ENCODE assay signal across 19 cellular contexts in genomic region chr1:1292851-1293250, GRCh38. TPM values are rescaled to one million over a fixed set of nuclear protein-coding genes. Genes with fewer than 3 reads are reported as not detected.
A peak's percentile ranks its signal among the peaks of the same experiment; 100 is the strongest.
DNase-seq lines count a peak whose midpoint lies in the region; ATAC-seq, FAIRE-seq and TF ChIP-seq lines count a peak whose summit lies in the region.
"Had no signal": no experiment of that assay in that cellular context is flagged by ENCODE, and none has a peak within 500 bp of the region (broad histone marks: within the 10 kb centered on the region; RNA-seq: fewer than 3 reads in every experiment).

No MANE protein-coding gene starts in this region.

- peak in 1 of 2 donors; percentile 4 for ATAC-seq in left cardiac atrium

- no peak overlapping the region for H2BK5ac ChIP-seq in H1 (ENCODE audit: low read depth, low read length)

- in situ Hi-C loops in ACHN (cut with HindIII; ENCODE audit: low pct_ligation_motif_present, low pct_unique_long_range_greater_than_20kb, low sequenced_read_pairs) = no loop called here

- H2BK15ac ChIP-seq in H1 (ENCODE audit: low read length) = no peak overlapping the region

- peaks cover 2 to 6% of the 10 kb centered on the region in 2 experiments for H4K20me1 ChIP-seq in H1 (replicated peaks in 1 of 2; ENCODE audit: control insufficient read depth in 1 of 2, insufficient read depth in 2 of 2, low read length in 2 of 2)

- no peak overlapping the region for H2BK120ac ChIP-seq in H1 (replicated peaks; ENCODE audit: low read depth, low read length)

- H3K27ac ChIP-seq in left ventricle myocardium inferior (replicated peaks) (no peak overlapping the region), H1 (ENCODE audit: low read depth, low read length) (no peak overlapping the region), spleen (no peak overlapping the region), Peyer's patch (no peak overlapping the region)
- H3K27ac ChIP-seq: C4-2B had no signal

- no peak overlapping the region for H4K91ac ChIP-seq in H1 (replicated peaks; ENCODE audit: insufficient read length, low read length)

- peak; percentile 10 for DNase-seq in left cardiac atrium
- DNase-seq in left ventricle myocardium inferior = no peak
- peak; percentile 31 for DNase-seq in AG08396 (ENCODE audit: low spot score)
- DNase-seq in H1 (ENCODE audit: low read depth in 1 of 2, low spot score in 2 of 2) = no peak
- DNase-seq in spleen = peak; percentile 75
- DNase-seq in Peyer's patch = no peak
- DNase-seq in ACHN = no peak
- DNase-seq: AML-193; Caco-2; CD4-positive, alpha-beta T cell; HFFc6; IMR-90 had no signal

- no peak for TF ChIP-seq POLR2A in H1 (IDR thresholded peaks at IDR 0.05; ENCODE audit: control extremely low read depth in 1 of 2, low read depth in 2 of 2, low read length in 2 of 2)
- no peak for TF ChIP-seq POLR2A in spleen (IDR thresholded peaks at IDR 0.05)
- TF ChIP-seq POLR2A in Peyer's patch (IDR thresholded peaks at IDR 0.05) = no peak

- no peak for TF ChIP-seq CTCF in left ventricle myocardium inferior (IDR thresholded peaks at IDR 0.05; ENCODE audit: borderline replicate concordance)
- TF ChIP-seq CTCF in H1 (IDR thresholded peaks at IDR 0.05; ENCODE audit: control extremely low read depth in 1 of 3, insufficient read depth in 1 of 3, low read depth in 1 of 3, low read length in 3 of 3) = no peak
- no peak for TF ChIP-seq CTCF in spleen (IDR thresholded peaks at IDR 0.05 in 8 of 11, conservative IDR thresholded peaks at IDR 0.05 in 3 of 11)
- TF ChIP-seq CTCF in Peyer's patch (IDR thresholded peaks at IDR 0.05) = no peak

- H4K8ac ChIP-seq in H1 (ENCODE audit: extremely low read depth, insufficient read depth, low read length) = no peak overlapping the region

- no peak for FAIRE-seq in H1 (lab: Jason Lieb, UNC)
- FAIRE-seq: D721Med, G401.6, GM12891, GM18507, HTR-8/SVneo had no signal

- H3K9ac ChIP-seq in H1 (replicated peaks in 1 of 4; ENCODE audit: extremely low read depth in 1 of 4, low read depth in 3 of 4, low read length in 3 of 4) = no peak overlapping the region

- no peak overlapping the region for H3K23ac ChIP-seq in H1 (ENCODE audit: insufficient read length)

- H3K4me3 ChIP-seq in left ventricle myocardium inferior = no peak overlapping the region
- no peak overlapping the region for H3K4me3 ChIP-seq in H1 (ENCODE audit: extremely low read depth in 1 of 4, insufficient read depth in 2 of 4, low read depth in 3 of 4, low read length in 4 of 4)
- H3K4me3 ChIP-seq in spleen = no peak overlapping the region
- no peak overlapping the region for H3K4me3 ChIP-seq in Peyer's patch

- H3K79me2 ChIP-seq in H1 (ENCODE audit: control insufficient read depth in 1 of 2, insufficient read depth in 2 of 2, low read length in 2 of 2) = no peaks in the 10 kb centered on the region

- POLR2A ChIA-PET in H1 (lab: Charles Lee; ENCODE audit: partially characterized antibody) = interaction anchor here (2.3 kb wide), 1 partner anchor 19 kb away, joined by 9 read pairs; the partner anchor contains the start of gene UBE2J2

- H4K5ac ChIP-seq in H1 (ENCODE audit: insufficient read length, low read depth, low read length) = no peak overlapping the region

- H3K4me2 ChIP-seq in H1 (ENCODE audit: insufficient read depth in 1 of 2, low read depth in 2 of 2, low read length in 2 of 2) = no peak overlapping the region

- intact Hi-C loops in left cardiac atrium (cut with DNase I) = no loop called here
- intact Hi-C loops in left ventricle myocardium inferior (cut with micrococcal nuclease) = no loop called here
- intact Hi-C loops in spleen (cut with DNase I; ENCODE audit: low total_unique reads) = loop anchor here (2.0 kb wide), 1 partner anchor 170 kb away; no protein-coding TSS in a partner anchor

- no peak overlapping the region for H3K56ac ChIP-seq in H1 (replicated peaks; ENCODE audit: insufficient read length, low read depth, low read length)

- H3K4me1 ChIP-seq in left ventricle myocardium inferior (peaks cover 14% of the 10 kb centered on the region), H1 (replicated peaks in 1 of 4; ENCODE audit: control insufficient read depth in 3 of 4, insufficient read depth in 4 of 4, low read length in 3 of 4) (peaks cover 0 to 8% (median 0%) of the 10 kb centered on the region in 4 experiments; a peak in 2 of 7 replicates), spleen (peaks cover 0 to 21% (median 9%) of the 10 kb centered on the region in 6 donors), Peyer's patch (peaks cover 0 to 16% (median 5%) of the 10 kb centered on the region in 4 donors)
- H3K4me1 ChIP-seq: Caco-2 had no signal

- no peaks in the 10 kb centered on the region for H3K79me1 ChIP-seq in H1 (ENCODE audit: low read depth, low read length)

- H2AFZ ChIP-seq in H1 (ENCODE audit: low read length) = no peak overlapping the region
- H2AFZ ChIP-seq: GM23338 had no signal

- no peak overlapping the region for H3K18ac ChIP-seq in H1 (ENCODE audit: extremely low read depth, low read length)

- TF ChIP-seq RAD21 in H1 (IDR thresholded peaks at IDR 0.05 in 1 of 2, conservative IDR thresholded peaks at IDR 0.05 in 1 of 2; ENCODE audit: low read depth in 2 of 2, low read length in 2 of 2) = no peak

- no peak overlapping the region for H3K4ac ChIP-seq in H1 (replicated peaks; ENCODE audit: insufficient read length, low read depth, low read length)

- H2BK12ac ChIP-seq in H1 (ENCODE audit: low read depth, low read length) = no peak overlapping the region

- H3K36me3 ChIP-seq in left ventricle myocardium inferior = peaks cover 39% of the 10 kb centered on the region
- H3K36me3 ChIP-seq in H1 (ENCODE audit: control insufficient read depth in 2 of 4, insufficient read depth in 4 of 4, low read length in 3 of 4) = peaks cover 0 to 7% (median 0%) of the 10 kb centered on the region in 4 experiments; a peak in 1 of 8 replicates
- peaks cover 0 to 49% (median 6%) of the 10 kb centered on the region in 6 donors for H3K36me3 ChIP-seq in spleen
- H3K36me3 ChIP-seq in Peyer's patch = peaks cover 0 to 29% (median 0%) of the 10 kb centered on the region in 3 donors

- no peak for TF ChIP-seq EP300 in H1 (IDR thresholded peaks at IDR 0.05; ENCODE audit: borderline replicate concordance in 1 of 2, low read depth in 2 of 2, low read length in 2 of 2)

- 91% methylated on average over 6 of the region's 18 CpGs; no CpG with 5 or more reads in 1 of the 2 experiments for WGBS in H1 (ENCODE audit: extremely low coverage in 1 of 2, insufficient coverage in 1 of 2, insufficient read length in 1 of 2, insufficient replicate concordance in 2 of 2, low coverage in 1 of 2, low lambda C conversion rate in 2 of 2, missing lambda C conversion rate in 1 of 2), 2 experiments
- WGBS in spleen, 5 donors = 85 to 97% (median 90%) methylated on average over 13 to 18 of the region's 18 CpGs

- H3K23me2 ChIP-seq in H1 (ENCODE audit: low read depth, low read length) = no peaks in the 10 kb centered on the region

- CTCF ChIA-PET in H1 (lab: Charles Lee; ENCODE audit: partially characterized antibody) = interaction anchor here (1.2 to 3.4 kb wide), 8 partner anchors 12 to 210 kb away, joined by 3 to 38 read pairs (median 4); partner anchors contain the start of genes ACAP3, SCNN1D and TTLL10

- peak overlapping the region; percentile 24; the same call in 1 of the 2 replicates for H2AK5ac ChIP-seq in H1 (ENCODE audit: low read depth, low read length)

- H3K9me3 ChIP-seq in left ventricle myocardium inferior (replicated peaks) (no peaks in the 10 kb centered on the region), H1 (ENCODE audit: insufficient read depth in 2 of 2, low read depth in 1 of 2, low read length in 1 of 2) (peaks cover 0 to 2% of the 10 kb centered on the region in 2 experiments; a peak in 1 of 4 replicates), spleen (no peaks in the 10 kb centered on the region), Peyer's patch (no peaks in the 10 kb centered on the region)
- H3K9me3 ChIP-seq: Caco-2 had no signal

- H3K27me3 ChIP-seq in left ventricle myocardium inferior (ENCODE audit: low read depth) = no peaks in the 10 kb centered on the region
- H3K27me3 ChIP-seq in H1 (replicated peaks in 1 of 4; ENCODE audit: control insufficient read depth in 3 of 4, extremely low read depth in 1 of 4, insufficient read depth in 3 of 4, low read length in 3 of 4) = peaks cover 0 to 3% (median 0%) of the 10 kb centered on the region in 4 experiments; a peak in 1 of 7 replicates
- peaks cover 0 to 4% (median 0%) of the 10 kb centered on the region in 7 donors for H3K27me3 ChIP-seq in spleen (replicated peaks in 1 of 7)
- no peaks in the 10 kb centered on the region for H3K27me3 ChIP-seq in Peyer's patch

- no peak overlapping the region for H3K14ac ChIP-seq in H1 (ENCODE audit: insufficient read length)

- no peak overlapping the region for H2BK20ac ChIP-seq in H1 (ENCODE audit: low read length)

RNA-seq across cellular contexts. Expression of gene SCNN1D, which starts 12.6 kb away (rescaled TPM):
- total RNA-seq in left cardiac atrium = 1 to 10 TPM; 3.5 to 4.1 TPM
- total RNA-seq in left ventricle myocardium inferior = 3.5 TPM
- total RNA-seq in H1 (2021; fragmentation: NEBNext Ultra II Directional; extraction: Animal tissue kit (Norgen Biotek cat#: 25700)) = 0.90 and 1.2 TPM in 2 replicates
- 2.5 and 4.1 TPM in 2 replicates for polyA plus RNA-seq in H1 (2011; rRNA removed)
- polyA plus RNA-seq in H1 (2011; cell fraction: cytosol; rRNA removed) = 3.6 TPM
- 29.6 TPM for polyA plus RNA-seq in H1 (2011; cell fraction: nucleus; rRNA removed)
- polyA plus RNA-seq in H1 (2012, experiment 1 of 2) = 1.3 to 4.3 TPM (median 2.9 TPM) in 4 replicates
- 0.54 TPM for polyA plus RNA-seq in H1 (2012, experiment 2 of 2)
- 1.8 TPM for polyA plus RNA-seq in H1 (2013, experiment 1 of 2)
- polyA plus RNA-seq in H1 (2013, experiment 2 of 2) = 1.0 TPM
- 0.24 and 0.38 TPM in 2 replicates for polyA minus RNA-seq in H1 (2011; rRNA and poly(A)+ RNA removed)
- 0.66 TPM for polyA minus RNA-seq in H1 (2011; cell fraction: cytosol; rRNA and poly(A)+ RNA removed)
- 2.7 TPM for polyA minus RNA-seq in H1 (2011; cell fraction: nucleus; rRNA and poly(A)+ RNA removed)
- 10 to 100 TPM in 1 of 7 donors, 1 to 10 TPM in 6; 2.5 to 10.5 (median 3.4) TPM for total RNA-seq in spleen
- polyA plus RNA-seq in spleen = 10 to 100 TPM in 2 of 3 donors, 1 to 10 TPM in 1; 3.7 to 16.9 (median 11.9) TPM
- total RNA-seq in Peyer's patch = 10 to 100 TPM in 3 of 4 donors, not detected in 1; 10.9 to 21.6 (median 16.9) TPM

RNA-seq across cellular contexts. Expression of gene ACAP3, which starts 14.9 kb away (rescaled TPM):
- 10 to 100 TPM; 36.2 to 46.7 TPM for total RNA-seq in left cardiac atrium
- total RNA-seq in left ventricle myocardium inferior = 49.7 TPM
- total RNA-seq in H1 (2021; fragmentation: NEBNext Ultra II Directional; extraction: Animal tissue kit (Norgen Biotek cat#: 25700)) = 26.5 and 28.3 TPM in 2 replicates
- 14.8 and 30.0 TPM in 2 replicates for polyA plus RNA-seq in H1 (2011; rRNA removed)
- 28.0 TPM for polyA plus RNA-seq in H1 (2011; cell fraction: cytosol; rRNA removed)
- 219 TPM for polyA plus RNA-seq in H1 (2011; cell fraction: nucleus; rRNA removed)
- 20.5 to 39.7 TPM (median 32.1 TPM) in 4 replicates for polyA plus RNA-seq in H1 (2012, experiment 1 of 2)
- polyA plus RNA-seq in H1 (2012, experiment 2 of 2) = 14.0 TPM
- 12.2 TPM for polyA plus RNA-seq in H1 (2013, experiment 1 of 2)
- polyA plus RNA-seq in H1 (2013, experiment 2 of 2) = 12.2 TPM
- polyA minus RNA-seq in H1 (2011; rRNA and poly(A)+ RNA removed) = 9.1 and 13.0 TPM in 2 replicates
- 26.1 TPM for polyA minus RNA-seq in H1 (2011; cell fraction: cytosol; rRNA and poly(A)+ RNA removed)
- polyA minus RNA-seq in H1 (2011; cell fraction: nucleus; rRNA and poly(A)+ RNA removed) = 39.2 TPM
- 10 to 100 TPM; 33.0 to 62.3 (median 41.7) TPM for total RNA-seq in spleen
- 10 to 100 TPM; 12.6 to 89.7 (median 32.6) TPM for polyA plus RNA-seq in spleen
- 100 to 1,000 TPM in 2 of 4 donors, 10 to 100 TPM in 2; 78.1 to 156 (median 110) TPM for total RNA-seq in Peyer's patch

RNA-seq across cellular contexts. Expression of gene PUSL1, which starts 15.5 kb away (rescaled TPM):
- total RNA-seq in left cardiac atrium = 10 to 100 TPM; 11.4 to 12.2 TPM
- total RNA-seq in left ventricle myocardium inferior = 10.4 TPM
- 38.8 and 40.1 TPM in 2 replicates for total RNA-seq in H1 (2021; fragmentation: NEBNext Ultra II Directional; extraction: Animal tissue kit (Norgen Biotek cat#: 25700))
- 87.4 and 108 TPM in 2 replicates for polyA plus RNA-seq in H1 (2011; rRNA removed)
- 56.9 TPM for polyA plus RNA-seq in H1 (2011; cell fraction: cytosol; rRNA removed)
- 65.9 TPM for polyA plus RNA-seq in H1 (2011; cell fraction: nucleus; rRNA removed)
- polyA plus RNA-seq in H1 (2012, experiment 1 of 2) = 19.3 to 37.6 TPM (median 34.0 TPM) in 4 replicates
- polyA plus RNA-seq in H1 (2012, experiment 2 of 2) = 38.4 TPM
- polyA plus RNA-seq in H1 (2013, experiment 1 of 2) = 27.2 TPM
- polyA plus RNA-seq in H1 (2013, experiment 2 of 2) = 25.7 TPM
- 8.7 and 9.3 TPM in 2 replicates for polyA minus RNA-seq in H1 (2011; rRNA and poly(A)+ RNA removed)
- polyA minus RNA-seq in H1 (2011; cell fraction: cytosol; rRNA and poly(A)+ RNA removed) = 14.0 TPM
- 30.1 TPM for polyA minus RNA-seq in H1 (2011; cell fraction: nucleus; rRNA and poly(A)+ RNA removed)
- 10 to 100 TPM; 11.4 to 22.9 (median 13.9) TPM for total RNA-seq in spleen
- polyA plus RNA-seq in spleen = 10 to 100 TPM in 2 of 3 donors, 1 to 10 TPM in 1; 9.8 to 17.8 (median 10.5) TPM
- total RNA-seq in Peyer's patch = 10 to 100 TPM; 12.4 to 38.9 (median 24.4) TPM

RNA-seq across cellular contexts. Expression of gene UBE2J2, which starts 19.2 kb away (rescaled TPM):
- 10 to 100 TPM; 35.9 to 41.5 TPM for total RNA-seq in left cardiac atrium
- 36.9 TPM for total RNA-seq in left ventricle myocardium inferior
- total RNA-seq in H1 (2021; fragmentation: NEBNext Ultra II Directional; extraction: Animal tissue kit (Norgen Biotek cat#: 25700)) = 67.2 and 67.9 TPM in 2 replicates
- 33.6 and 47.3 TPM in 2 replicates for polyA plus RNA-seq in H1 (2011; rRNA removed)
- 50.1 TPM for polyA plus RNA-seq in H1 (2011; cell fraction: cytosol; rRNA removed)
- 42.9 TPM for polyA plus RNA-seq in H1 (2011; cell fraction: nucleus; rRNA removed)
- polyA plus RNA-seq in H1 (2012, experiment 1 of 2) = 46.0 to 58.9 TPM (median 47.8 TPM) in 4 replicates
- polyA plus RNA-seq in H1 (2012, experiment 2 of 2) = 63.2 TPM
- polyA plus RNA-seq in H1 (2013, experiment 1 of 2) = 40.4 TPM
- 38.8 TPM for polyA plus RNA-seq in H1 (2013, experiment 2 of 2)
- 10.8 and 14.2 TPM in 2 replicates for polyA minus RNA-seq in H1 (2011; rRNA and poly(A)+ RNA removed)
- 26.9 TPM for polyA minus RNA-seq in H1 (2011; cell fraction: cytosol; rRNA and poly(A)+ RNA removed)
- 40.3 TPM for polyA minus RNA-seq in H1 (2011; cell fraction: nucleus; rRNA and poly(A)+ RNA removed)
- total RNA-seq in spleen = 10 to 100 TPM; 39.1 to 69.7 (median 56.5) TPM
- 10 to 100 TPM; 39.2 to 66.9 (median 54.0) TPM for polyA plus RNA-seq in spleen
- total RNA-seq in Peyer's patch = 10 to 100 TPM; 25.6 to 64.2 (median 55.3) TPM

RNA-seq across cellular contexts. Expression of gene INTS11, which starts 31.6 kb away (rescaled TPM):
- 10 to 100 TPM; 48.5 to 60.0 TPM for total RNA-seq in left cardiac atrium
- 70.1 TPM for total RNA-seq in left ventricle myocardium inferior
- total RNA-seq in H1 (2021; fragmentation: NEBNext Ultra II Directional; extraction: Animal tissue kit (Norgen Biotek cat#: 25700)) = 113 and 116 TPM in 2 replicates
- polyA plus RNA-seq in H1 (2011; rRNA removed) = 243 and 324 TPM in 2 replicates
- 210 TPM for polyA plus RNA-seq in H1 (2011; cell fraction: cytosol; rRNA removed)
- 662 TPM for polyA plus RNA-seq in H1 (2011; cell fraction: nucleus; rRNA removed)
- 121 to 180 TPM (median 164 TPM) in 4 replicates for polyA plus RNA-seq in H1 (2012, experiment 1 of 2)
- 131 TPM for polyA plus RNA-seq in H1 (2012, experiment 2 of 2)
- polyA plus RNA-seq in H1 (2013, experiment 1 of 2) = 99.2 TPM
- polyA plus RNA-seq in H1 (2013, experiment 2 of 2) = 89.5 TPM
- 115 and 144 TPM in 2 replicates for polyA minus RNA-seq in H1 (2011; rRNA and poly(A)+ RNA removed)
- polyA minus RNA-seq in H1 (2011; cell fraction: cytosol; rRNA and poly(A)+ RNA removed) = 86.7 TPM
- 144 TPM for polyA minus RNA-seq in H1 (2011; cell fraction: nucleus; rRNA and poly(A)+ RNA removed)
- total RNA-seq in spleen = 100 to 1,000 TPM in 4 of 7 donors, 10 to 100 TPM in 3; 89.2 to 114 (median 100) TPM
- 100 to 1,000 TPM; 106 to 203 (median 202) TPM for polyA plus RNA-seq in spleen
- 100 to 1,000 TPM; 146 to 359 (median 273) TPM for total RNA-seq in Peyer's patch

Comparison
In these comparisons a context has a peak if more than half of its experiments do, and no peak if none do; other contexts are left out.
1. DNase-seq: peak in left cardiac atrium (single experiment), AG08396 (single experiment) and spleen (single experiment); none in left ventricle myocardium inferior (single experiment), H1 (0 of 2), Peyer's patch (0 of 3) and ACHN (single experiment).